Comparison of ENCODE assay signal across 8 cellular contexts in genomic region chr3:83882701-83883100, GRCh38.
"Had no signal": no experiment of that assay in that cellular context is flagged by ENCODE, and none has a peak within 500 bp of the region (broad histone marks: within the 10 kb centered on the region; RNA-seq: fewer than 3 reads in every experiment).

No MANE protein-coding gene starts in this region.

- ATAC-seq: GM23338, HCT116, K562 had no signal

- H3K36me3 ChIP-seq: HAP-1 had no signal

- H3K4me1 ChIP-seq: HAP-1 had no signal

- DNase-seq: H7, HFFc6, IMR-90, KG1 had no signal

- H3K9me3 ChIP-seq: HAP-1 had no signal

- H3K4me3 ChIP-seq: GM23338, HAP-1, K562 had no signal

- H2AFZ ChIP-seq: GM23338 had no signal

- H3K4me2 ChIP-seq: GM23338 had no signal
